Comparison of ENCODE assay signal across 17 cellular contexts in genomic region chr16:10866196-10866976, GRCh38. TPM values are rescaled to one million over a fixed set of nuclear protein-coding genes. Genes with fewer than 3 reads are reported as not detected.
DNase-seq lines count a peak whose midpoint lies in the region; ATAC-seq and TF ChIP-seq lines count a peak whose summit lies in the region.
"Had no signal": no experiment of that assay in that cellular context is flagged by ENCODE, and none has a peak within 500 bp of the region (broad histone marks: within the 10 kb centered on the region; RNA-seq: fewer than 3 reads in every experiment).

No MANE protein-coding gene starts in this region.

- TF ChIP-seq CTCF in tibial artery (IDR thresholded peaks at IDR 0.05), result no peak

- intact Hi-C loops in tibial artery (cut with DNase I; ENCODE audit: low total_unique reads), result no loop called here
- intact Hi-C loops in CD4-positive, alpha-beta memory T cell (cut with micrococcal nuclease), result no loop called here

- no peaks in the 10 kb centered on the region for H3K27me3 ChIP-seq in Karpas-422 (ENCODE audit: low read length)
- peaks cover 0 to 17% of the 10 kb centered on the region in 2 donors for H3K27me3 ChIP-seq in tibial artery
- no peaks in the 10 kb centered on the region for H3K27me3 ChIP-seq in CD4-positive, alpha-beta memory T cell (ENCODE audit: insufficient read depth, low read length)
- H3K27me3 ChIP-seq: right lobe of liver had no signal

- CTCF ChIA-PET in CD4-positive, alpha-beta memory T cell (lab: Charles Lee; ENCODE audit: partially characterized antibody), result no interaction called here

- H3K9ac ChIP-seq in Karpas-422 (ENCODE audit: low read length), result no peak overlapping the region
- H3K9ac ChIP-seq: SK-N-SH had no signal

- no peak overlapping the region for H3K4me3 Mint-ChIP-seq in CD4-positive, alpha-beta memory T cell
- no peak overlapping the region for H3K4me3 Mint-ChIP-seq in activated T-cell treated with anti-CD3 and anti-CD28 coated beads, Interleukin-2, amount 50 U/mL, for 72 hours
- H3K4me3 Mint-ChIP-seq: mesothelial cell of epicardium had no signal

- H3K27ac ChIP-seq in Karpas-422 (ENCODE audit: low read length) (no peak overlapping the region), tibial artery (no peak overlapping the region)
- H3K27ac ChIP-seq in CD4-positive, alpha-beta memory T cell (ENCODE audit: low read depth, low read length), result no peak overlapping the region
- H3K27ac ChIP-seq: right lobe of liver had no signal

- no peaks in the 10 kb centered on the region for H3K36me3 Mint-ChIP-seq in CD4-positive, alpha-beta memory T cell
- H3K36me3 Mint-ChIP-seq in activated T-cell treated with anti-CD3 and anti-CD28 coated beads, Interleukin-2, amount 50 U/mL, for 72 hours (ENCODE audit: insufficient read depth in 2 of 2), result peaks cover 0 to 3% of the 10 kb centered on the region in 2 donors
- H3K36me3 Mint-ChIP-seq: mesothelial cell of epicardium had no signal

- POLR2A ChIA-PET in CD4-positive, alpha-beta memory T cell (lab: Charles Lee; ENCODE audit: partially characterized antibody), result no interaction called here

- no peak overlapping the region for H3K4me2 ChIP-seq in Karpas-422 (ENCODE audit: low read depth, low read length, poor library complexity, severe bottlenecking)
- H3K4me2 ChIP-seq: SK-N-SH had no signal

- no peaks in the 10 kb centered on the region for H4K20me1 ChIP-seq in Karpas-422 (ENCODE audit: insufficient read depth, low read depth, low read length)

- H3K4me3 ChIP-seq in Karpas-422 (ENCODE audit: low read length), result no peak overlapping the region
- peak overlapping the region; percentile 11 to 28 for H3K4me3 ChIP-seq in tibial artery
- no peak overlapping the region for H3K4me3 ChIP-seq in CD4-positive, alpha-beta memory T cell (ENCODE audit: low read length in 2 of 2)
- H3K4me3 ChIP-seq: right lobe of liver had no signal

- H3K4me1 Mint-ChIP-seq in CD4-positive, alpha-beta memory T cell, result peaks cover 17 to 33% (median 25%) of the 10 kb centered on the region in 4 donors
- peaks cover 42% of the 10 kb centered on the region for H3K4me1 Mint-ChIP-seq in activated T-cell treated with anti-CD3 and anti-CD28 coated beads, Interleukin-2, amount 50 U/mL, for 72 hours (ENCODE audit: low read depth)
- H3K4me1 Mint-ChIP-seq: mesothelial cell of epicardium had no signal

- ATAC-seq in activated T-cell treated with anti-CD3 and anti-CD28 coated beads, Interleukin-2, amount 50 U/mL, for 72 hours (replicated peaks in 1 of 2), result no peak

- no peaks in the 10 kb centered on the region for H3K79me2 ChIP-seq in Karpas-422 (ENCODE audit: low read length)

- no peaks in the 10 kb centered on the region for H3K9me2 ChIP-seq in Karpas-422 (replicated peaks; ENCODE audit: insufficient read depth, low read length)
- H3K9me2 ChIP-seq: SK-N-SH had no signal

- H3K27me3 Mint-ChIP-seq in CD4-positive, alpha-beta memory T cell, result peaks cover 9% of the 10 kb centered on the region in 2 donors
- H3K27me3 Mint-ChIP-seq in activated T-cell treated with anti-CD3 and anti-CD28 coated beads, Interleukin-2, amount 50 U/mL, for 72 hours (ENCODE audit: low read depth), result peaks cover 70% of the 10 kb centered on the region

- no peaks in the 10 kb centered on the region for H3K9me3 ChIP-seq in Karpas-422 (ENCODE audit: low read length)
- no peaks in the 10 kb centered on the region for H3K9me3 ChIP-seq in tibial artery
- H3K9me3 ChIP-seq in CD4-positive, alpha-beta memory T cell (ENCODE audit: control insufficient read depth in 1 of 2, low read length in 2 of 2), result no peaks in the 10 kb centered on the region
- H3K9me3 ChIP-seq: right lobe of liver, SK-N-SH had no signal

- no peak overlapping the region for H3K27ac Mint-ChIP-seq in CD4-positive, alpha-beta memory T cell
- no peak overlapping the region for H3K27ac Mint-ChIP-seq in activated T-cell treated with anti-CD3 and anti-CD28 coated beads, Interleukin-2, amount 50 U/mL, for 72 hours
- H3K27ac Mint-ChIP-seq: mesothelial cell of epicardium had no signal

- no peaks in the 10 kb centered on the region for H3K36me3 ChIP-seq in Karpas-422 (ENCODE audit: insufficient read depth, low read length)
- H3K36me3 ChIP-seq in tibial artery, result no peaks in the 10 kb centered on the region
- H3K36me3 ChIP-seq in CD4-positive, alpha-beta memory T cell (ENCODE audit: insufficient read depth, low read length), result no peaks in the 10 kb centered on the region
- H3K36me3 ChIP-seq: right lobe of liver had no signal

- no peak overlapping the region for H2AFZ ChIP-seq in Karpas-422 (ENCODE audit: low read length)

- peaks cover 67% of the 10 kb centered on the region for H3K4me1 ChIP-seq in Karpas-422 (ENCODE audit: low read length)
- H3K4me1 ChIP-seq in tibial artery, result peaks cover 0 to 5% (median 0%) of the 10 kb centered on the region in 4 donors
- H3K4me1 ChIP-seq in CD4-positive, alpha-beta memory T cell (ENCODE audit: insufficient read depth, low read length), result peaks cover 25% of the 10 kb centered on the region

- DNase-seq in Karpas-422 (peak; percentile 27), cerebellum (ENCODE audit: low spot score) (peak; percentile 22), mesenteric fat pad (ENCODE audit: low spot score) (peak; percentile 65), tibial artery (peak; percentile 48 to 65), HUDEP-2 (lab: John Stamatoyannopoulos, UW; ENCODE audit: unreplicated experiment in 76 of 76) (no peak)
- no peak for DNase-seq in CD4-positive, alpha-beta memory T cell
- DNase-seq in activated T-cell treated with anti-CD3 and anti-CD28 coated beads, Interleukin-2, amount 50 U/mL, for 72 hours, result no peak
- DNase-seq: activated CD4-positive, alpha-beta T cell treated with anti-CD3 and anti-CD28 coated beads for 48 hours; activated naive CD4-positive, alpha-beta T cell treated with Interleukin-2 at 50 U/mL for 16 hours; hippocampal formation; islet precursor cell; NCI-H748 treated with DMSO at 0.1 percent for 48 hours; SK-N-SH; stimulated activated CD4-positive, alpha-beta T cell treated with anti-CD3 and anti-CD28 coated beads, Interleukin-1b, Interleukin-23, amount 100 ng/mL, for 48 hours had no signal

- H3K9me3 Mint-ChIP-seq in CD4-positive, alpha-beta memory T cell, result no peaks in the 10 kb centered on the region
- H3K9me3 Mint-ChIP-seq in activated T-cell treated with anti-CD3 and anti-CD28 coated beads, Interleukin-2, amount 50 U/mL, for 72 hours, result no peaks in the 10 kb centered on the region
- H3K9me3 Mint-ChIP-seq: mesothelial cell of epicardium had no signal

RNA-seq across cellular contexts. Expression of gene CIITA, which starts 10.6 kb away (rescaled TPM):
- 66.2 and 96.5 TPM in 2 replicates for total RNA-seq in Karpas-422 (2014; rRNA removed; shearing (Covaris generic); ENCODE audit: low replicate concordance)
- total RNA-seq in cerebellum (0.36 TPM), mesenteric fat pad (10.0 TPM)
- 1 to 10 TPM; 1.5 to 1.6 TPM for total RNA-seq in CD4-positive, alpha-beta memory T cell
- 1 to 10 TPM in 1 of 2 donors, under 1 TPM in 1; 0.08 to 1.6 TPM for polyA plus RNA-seq in CD4-positive, alpha-beta memory T cell
- 1 to 10 TPM; 3.1 to 7.2 TPM for total RNA-seq in activated T-cell treated with anti-CD3 and anti-CD28 coated beads, Interleukin-2, amount 50 U/mL, for 72 hours

RNA-seq across cellular contexts. Expression of gene TVP23A, which starts 47.8 kb away (rescaled TPM):
- not detected in 2 replicates for total RNA-seq in Karpas-422 (2014; rRNA removed; shearing (Covaris generic); ENCODE audit: low replicate concordance)
- total RNA-seq in cerebellum, result 12.2 TPM
- total RNA-seq in mesenteric fat pad, result 0.45 TPM
- total RNA-seq in CD4-positive, alpha-beta memory T cell, result not detected
- under 1 TPM in 1 of 2 donors, not detected in 1; 0.18 TPM for polyA plus RNA-seq in CD4-positive, alpha-beta memory T cell
- under 1 TPM in 1 of 2 donors, not detected in 1; 0.60 TPM for total RNA-seq in activated T-cell treated with anti-CD3 and anti-CD28 coated beads, Interleukin-2, amount 50 U/mL, for 72 hours
- total RNA-seq: HT1080 had no signal

Comparison
In these comparisons a context has a peak if more than half of its experiments do, and no peak if none do; other contexts are left out.
1. DNase-seq: peak in Karpas-422 (single experiment), cerebellum (single experiment), mesenteric fat pad (single experiment) and tibial artery (2 of 2); none in HUDEP-2 (0 of 76), CD4-positive, alpha-beta memory T cell (0 of 5) and activated T-cell treated with anti-CD3 and anti-CD28 coated beads, Interleukin-2, amount 50 U/mL, for 72 hours (0 of 2).
2. H3K4me3 ChIP-seq: peak in tibial artery (2 of 2); none in Karpas-422 (single experiment) and CD4-positive, alpha-beta memory T cell (0 of 2).